In the genomic region with DNA sequence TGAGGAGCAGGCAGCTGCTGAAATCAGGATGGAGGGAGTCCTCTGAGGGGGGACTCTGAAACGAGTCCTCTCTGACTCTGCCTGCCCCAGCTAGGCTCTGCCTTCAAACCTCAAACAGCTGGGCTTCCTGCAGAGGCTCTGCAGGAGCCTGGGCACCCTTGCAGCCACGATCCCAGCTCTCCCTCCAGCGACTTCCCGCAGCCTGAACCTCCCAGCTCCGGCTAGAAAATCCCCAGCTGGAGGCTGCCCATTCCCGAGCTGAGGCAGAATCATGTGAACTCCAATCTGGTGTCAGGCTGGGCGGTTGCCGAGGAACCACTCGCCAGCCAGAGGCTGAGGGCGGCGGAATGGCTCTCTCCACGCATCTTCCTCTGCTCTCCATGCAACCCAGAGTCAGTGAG, we compare ENCODE assay signal across 8 cellular contexts. TPM values are rescaled to one million over a fixed set of nuclear protein-coding genes. Genes with fewer than 3 reads are reported as not detected.
DNase-seq lines count a peak whose midpoint lies in the region; ATAC-seq and TF ChIP-seq lines count a peak whose summit lies in the region.

A gene with protein sequence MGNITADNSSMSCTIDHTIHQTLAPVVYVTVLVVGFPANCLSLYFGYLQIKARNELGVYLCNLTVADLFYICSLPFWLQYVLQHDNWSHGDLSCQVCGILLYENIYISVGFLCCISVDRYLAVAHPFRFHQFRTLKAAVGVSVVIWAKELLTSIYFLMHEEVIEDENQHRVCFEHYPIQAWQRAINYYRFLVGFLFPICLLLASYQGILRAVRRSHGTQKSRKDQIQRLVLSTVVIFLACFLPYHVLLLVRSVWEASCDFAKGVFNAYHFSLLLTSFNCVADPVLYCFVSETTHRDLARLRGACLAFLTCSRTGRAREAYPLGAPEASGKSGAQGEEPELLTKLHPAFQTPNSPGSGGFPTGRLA (minus strand): TSS at position 204 of the 401 bp plus-strand sequence. CDS start 9,654 bp downstream, outside the sequence.

- peak in 2 of 10 experiments; percentile 26 to 27 for DNase-seq in CD4-positive, alpha-beta T cell
- DNase-seq in Karpas-422 (no peak), fibroblast of the aortic adventitia (ENCODE audit: low read depth) (peak; percentile 78), neuronal stem cell (ENCODE audit: low spot score) (no peak)
- DNase-seq in activated CD4-positive, alpha-beta memory T cell treated with anti-CD3 and anti-CD28 coated beads, Interleukin-2, amount 10 ng/mL, durations not matched to agents 7 days and 5 days, result no peak

- no peak within 1 kb of the TSS for H2BK5ac ChIP-seq in neuronal stem cell (ENCODE audit: low read length)

- H4K91ac ChIP-seq in neuronal stem cell (ENCODE audit: low read depth, low read length, poor library complexity), result no peak within 1 kb of the TSS

- H2AFZ ChIP-seq in Karpas-422 (ENCODE audit: low read length) (peak within 1 kb of the TSS; percentile 33; the same call in 1 of the 2 replicates), neuronal stem cell (ENCODE audit: low read length) (peak within 1 kb of the TSS; percentile 89)

- no CpG with 5 or more reads among the region's 12 CpGs for WGBS in neuronal stem cell (ENCODE audit: extremely low coverage in 2 of 2, insufficient read length in 2 of 2, insufficient replicate concordance in 1 of 2), 2 donors

- peak within 1 kb of the TSS; percentile 90 for H3K4me3 Mint-ChIP-seq in CD4-positive, alpha-beta T cell
- H3K4me3 Mint-ChIP-seq in activated CD4-positive, alpha-beta memory T cell treated with anti-CD3 and anti-CD28 coated beads, Interleukin-2, amount 10 ng/mL, durations not matched to agents 7 days and 5 days, result peak within 1 kb of the TSS; percentile 96

- peak within 1 kb of the TSS; percentile 97 for H3K27ac ChIP-seq in CD4-positive, alpha-beta T cell (ENCODE audit: low read depth, low read length)
- H3K27ac ChIP-seq in Karpas-422 (ENCODE audit: low read length), result peak within 1 kb of the TSS; percentile 42
- no peak within 1 kb of the TSS for H3K27ac ChIP-seq in neuronal stem cell (replicated peaks; ENCODE audit: low read length)

- H2BK15ac ChIP-seq in neuronal stem cell (ENCODE audit: low read length), result peak within 1 kb of the TSS; percentile 15

- POLR2A ChIA-PET in CD4-positive, alpha-beta T cell (lab: Charles Lee), result interaction anchor here (0.6 to 10.0 kb wide), 28 partner anchors 10 to 860 kb away, joined by 3 to 187 read pairs (median 5); a partner anchor contains a TSS
- POLR2A ChIA-PET in activated CD4-positive, alpha-beta memory T cell treated with anti-CD3 and anti-CD28 coated beads, Interleukin-2, amount 10 ng/mL, durations not matched to agents 7 days and 5 days (lab: Charles Lee), result interaction anchor here (0.6 to 18.3 kb wide), 33 partner anchors 11 to 860 kb away, joined by 3 to 886 read pairs (median 8); a partner anchor contains a TSS

- H3K9me3 Mint-ChIP-seq in CD4-positive, alpha-beta T cell, result peaks cover 4% of the 10 kb centered on the region
- no peaks in the 10 kb centered on the region for H3K9me3 Mint-ChIP-seq in activated CD4-positive, alpha-beta memory T cell treated with anti-CD3 and anti-CD28 coated beads, Interleukin-2, amount 10 ng/mL, durations not matched to agents 7 days and 5 days

- no peaks in the 10 kb centered on the region for H3K9me2 ChIP-seq in Karpas-422 (replicated peaks; ENCODE audit: insufficient read depth, low read length)

- H4K8ac ChIP-seq in neuronal stem cell (ENCODE audit: low read depth, low read length), result no peak within 1 kb of the TSS

- H3K27ac Mint-ChIP-seq in CD4-positive, alpha-beta T cell, result peak within 1 kb of the TSS; percentile 85
- H3K27ac Mint-ChIP-seq in activated CD4-positive, alpha-beta memory T cell treated with anti-CD3 and anti-CD28 coated beads, Interleukin-2, amount 10 ng/mL, durations not matched to agents 7 days and 5 days, result peak within 1 kb of the TSS; percentile 97

- H3K4me1 Mint-ChIP-seq in CD4-positive, alpha-beta T cell (ENCODE audit: low read depth), result peaks cover 95% of the 10 kb centered on the region
- peaks cover 82% of the 10 kb centered on the region for H3K4me1 Mint-ChIP-seq in activated CD4-positive, alpha-beta memory T cell treated with anti-CD3 and anti-CD28 coated beads, Interleukin-2, amount 10 ng/mL, durations not matched to agents 7 days and 5 days

- H3K14ac ChIP-seq in neuronal stem cell (ENCODE audit: low read length), result no peak within 1 kb of the TSS

- no peaks in the 10 kb centered on the region for H3K79me2 ChIP-seq in Karpas-422 (ENCODE audit: low read length)

- H2BK120ac ChIP-seq in neuronal stem cell (ENCODE audit: low read depth, low read length), result no peak within 1 kb of the TSS

- H3K36me3 ChIP-seq in Karpas-422 (ENCODE audit: insufficient read depth, low read length) (no peaks in the 10 kb centered on the region), neuronal stem cell (replicated peaks in 1 of 2; ENCODE audit: control insufficient read depth in 2 of 2, insufficient read depth in 2 of 2, low read length in 2 of 2) (no peaks in the 10 kb centered on the region)

- no peaks in the 10 kb centered on the region for H4K20me1 ChIP-seq in Karpas-422 (ENCODE audit: insufficient read depth, low read depth, low read length)

- H2AK5ac ChIP-seq in neuronal stem cell (ENCODE audit: low read depth, low read length), result peak within 1 kb of the TSS; percentile 4

- intact Hi-C loops in CD4-positive, alpha-beta T cell (cut with DNase I, micrococcal nuclease), result loop anchor here (2.0 to 10.0 kb wide), 5 partner anchors 52 to 860 kb away; a partner anchor contains a TSS

- CTCF ChIA-PET in CD4-positive, alpha-beta T cell (lab: Charles Lee), result interaction anchor here (0.8 to 4.7 kb wide), 5 partner anchors 8 to 71 kb away, joined by 3 to 19 read pairs (median 9); no protein-coding TSS in a partner anchor
- CTCF ChIA-PET in activated CD4-positive, alpha-beta memory T cell treated with anti-CD3 and anti-CD28 coated beads, Interleukin-2, amount 10 ng/mL, durations not matched to agents 7 days and 5 days (lab: Charles Lee), result interaction anchor here (0.9 to 6.6 kb wide), 14 partner anchors 9 to 342 kb away, joined by 3 to 66 read pairs (median 6); no protein-coding TSS in a partner anchor

- H3K27me3 Mint-ChIP-seq in CD4-positive, alpha-beta T cell, result no peaks in the 10 kb centered on the region
- H3K27me3 Mint-ChIP-seq in activated CD4-positive, alpha-beta memory T cell treated with anti-CD3 and anti-CD28 coated beads, Interleukin-2, amount 10 ng/mL, durations not matched to agents 7 days and 5 days, result no peaks in the 10 kb centered on the region

- H3K23ac ChIP-seq in neuronal stem cell (ENCODE audit: low read depth, low read length, poor library complexity), result no peak within 1 kb of the TSS

- H3K9ac ChIP-seq in Karpas-422 (ENCODE audit: low read length) (peak within 1 kb of the TSS; percentile 40), neuronal stem cell (ENCODE audit: low read depth, low read length, poor library complexity) (no peak within 1 kb of the TSS)

- H3K9me3 ChIP-seq in CD4-positive, alpha-beta T cell (ENCODE audit: control insufficient read depth, low read length), result no peaks in the 10 kb centered on the region
- H3K9me3 ChIP-seq in Karpas-422 (ENCODE audit: low read length) (no peaks in the 10 kb centered on the region), neuronal stem cell (replicated peaks in 1 of 2; ENCODE audit: control insufficient read depth in 2 of 2, insufficient read depth in 1 of 2, low read depth in 1 of 2, low read length in 2 of 2) (no peaks in the 10 kb centered on the region)

- no peaks in the 10 kb centered on the region for H3K27me3 ChIP-seq in CD4-positive, alpha-beta T cell (ENCODE audit: control insufficient read depth, insufficient read depth, low read length)
- H3K27me3 ChIP-seq in Karpas-422 (ENCODE audit: low read length) (no peaks in the 10 kb centered on the region), neuronal stem cell (ENCODE audit: control insufficient read depth in 3 of 3, insufficient read depth in 3 of 3, low read depth in 1 of 3, low read length in 3 of 3) (peaks cover 0 to 23% (median 0%) of the 10 kb centered on the region in 3 experiments)

- no peak for ATAC-seq in CD4-positive, alpha-beta T cell (ENCODE audit: poor library complexity)
- ATAC-seq in GM21619 (IDR thresholded peaks at IDR 0.05; ENCODE audit: unreplicated experiment), result no peak
- no peak for ATAC-seq in HG03108 (IDR thresholded peaks at IDR 0.05; ENCODE audit: unreplicated experiment)
- no peak for ATAC-seq in GM21381 (IDR thresholded peaks at IDR 0.05; ENCODE audit: unreplicated experiment)

- peak within 1 kb of the TSS; percentile 50 for H3K18ac ChIP-seq in neuronal stem cell (ENCODE audit: low read length)

- no peak within 1 kb of the TSS for H2BK12ac ChIP-seq in neuronal stem cell (ENCODE audit: low read length)

- no peak for TF ChIP-seq CTCF in CD4-positive, alpha-beta T cell (IDR thresholded peaks at IDR 0.05)
- TF ChIP-seq CTCF in fibroblast of the aortic adventitia (IDR thresholded peaks at IDR 0.05; ENCODE audit: insufficient read depth, low read length), result no peak

- H3K36me3 Mint-ChIP-seq in CD4-positive, alpha-beta T cell (ENCODE audit: low read depth), result peaks cover 30% of the 10 kb centered on the region
- H3K36me3 Mint-ChIP-seq in activated CD4-positive, alpha-beta memory T cell treated with anti-CD3 and anti-CD28 coated beads, Interleukin-2, amount 10 ng/mL, durations not matched to agents 7 days and 5 days (ENCODE audit: low read depth), result peaks cover 88% of the 10 kb centered on the region

- H3K4me2 ChIP-seq in Karpas-422 (ENCODE audit: low read depth, low read length, poor library complexity, severe bottlenecking) (peak within 1 kb of the TSS; percentile 63), neuronal stem cell (ENCODE audit: insufficient read depth, low read length, poor library complexity, severe bottlenecking) (no peak within 1 kb of the TSS)

- H3K79me1 ChIP-seq in neuronal stem cell (ENCODE audit: low read depth, low read length), result no peaks in the 10 kb centered on the region

- H3K4me3 ChIP-seq in Karpas-422 (ENCODE audit: low read length) (peak within 1 kb of the TSS; percentile 38; the same call in 1 of the 2 replicates), fibroblast of the aortic adventitia (ENCODE audit: low read depth, low read length) (peak within 1 kb of the TSS; percentile 54), neuronal stem cell (ENCODE audit: low read length in 2 of 2) (no peak within 1 kb of the TSS)

- peaks cover 44% of the 10 kb centered on the region for H3K4me1 ChIP-seq in Karpas-422 (ENCODE audit: low read length)
- peaks cover 5 to 10% of the 10 kb centered on the region in 2 donors for H3K4me1 ChIP-seq in neuronal stem cell (ENCODE audit: control insufficient read depth in 2 of 2, insufficient read depth in 1 of 2, low read depth in 1 of 2, low read length in 2 of 2)

- no peak within 1 kb of the TSS for H3K4ac ChIP-seq in neuronal stem cell (ENCODE audit: low read length)

RNA-seq across cellular contexts. Expression of the gene that starts here (rescaled TPM):
- 1 to 10 TPM; 2.8 to 2.9 TPM for total RNA-seq in CD4-positive, alpha-beta T cell
- 0.36 TPM in 1 of 2 replicates, not detected in the other for total RNA-seq in Karpas-422 (2014; rRNA removed; shearing (Covaris generic); ENCODE audit: low replicate concordance)
- 10 to 100 TPM; 36.9 to 39.8 TPM for total RNA-seq in activated CD4-positive, alpha-beta memory T cell treated with anti-CD3 and anti-CD28 coated beads, Interleukin-2, amount 10 ng/mL, durations not matched to agents 7 days and 5 days
- total RNA-seq in fibroblast of the aortic adventitia (ENCODE audit: low replicate concordance), result 1.3 and 17.1 TPM in 2 replicates
- 0.70 TPM for polyA plus RNA-seq in neuronal stem cell (2013, experiment 1 of 2)
- polyA plus RNA-seq in neuronal stem cell (2013, experiment 2 of 2), result 0.61 TPM

Comparison
In these comparisons a context has a peak if more than half of its experiments do, and no peak if none do; other contexts are left out.
1. H3K4me3 ChIP-seq: peak in Karpas-422 (single experiment) and fibroblast of the aortic adventitia (single experiment); none in neuronal stem cell (0 of 2).